In the genomic region with DNA sequence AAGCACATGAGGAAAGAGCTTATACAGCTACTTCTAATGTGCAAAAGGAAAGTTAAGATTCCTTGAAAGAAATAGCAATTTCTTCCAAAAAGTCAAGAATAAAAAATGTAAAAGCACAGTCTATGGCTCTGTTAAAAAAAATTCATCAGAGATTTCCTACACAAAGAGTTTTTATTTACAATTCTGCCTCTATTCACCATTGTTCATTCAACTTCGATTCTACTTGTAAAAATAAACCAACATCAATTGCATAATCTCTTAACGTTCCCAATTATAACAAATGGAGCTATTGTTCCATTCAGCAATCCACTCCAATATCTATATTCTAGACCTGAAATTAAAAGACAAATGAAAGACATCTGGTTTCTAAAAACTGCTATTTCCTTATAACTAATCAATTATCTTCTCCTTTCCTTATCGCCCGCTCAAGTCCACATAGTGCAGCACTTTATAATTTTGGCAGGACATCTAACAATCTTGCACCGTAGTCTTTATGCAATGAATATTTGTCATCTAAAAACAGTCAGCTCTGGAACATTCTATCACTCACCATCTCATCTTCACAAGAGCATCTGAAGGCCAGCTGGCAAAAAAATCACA, we compare ENCODE assay signal across 25 cellular contexts. TPM values are rescaled to one million over a fixed set of nuclear protein-coding genes. Genes with fewer than 3 reads are reported as not detected.
"Had no signal": no experiment of that assay in that cellular context is flagged by ENCODE, and none has a peak within 500 bp of the region (broad histone marks: within the 10 kb centered on the region; RNA-seq: fewer than 3 reads in every experiment).

No MANE protein-coding gene starts in this region.

- H2AFZ ChIP-seq: neural progenitor cell had no signal

- H3K4me3 ChIP-seq: esophagus muscularis mucosa, heart right ventricle, lower lobe of right lung, neural progenitor cell, thyroid gland, upper lobe of right lung had no signal

- H3K9ac ChIP-seq: neural progenitor cell had no signal

- DNase-seq: activated CD4-positive, alpha-beta memory T cell treated with anti-CD3 and anti-CD28 coated beads for 36 hours; activated CD4-positive, alpha-beta T cell treated with anti-CD3 and anti-CD28 coated beads for 4 hours; activated CD4-positive, CD25-positive, alpha-beta regulatory T cell; activated effector memory CD4-positive, alpha-beta T cell treated with Interleukin-2 at 50 U/mL for 16 hours; activated naive CD4-positive, alpha-beta T cell treated with anti-CD3 and anti-CD28 coated beads, Interleukin-2, amount 10 ng/mL, durations not matched to agents 7 days and 5 days; activated T-cell treated with anti-CD3 and anti-CD28 coated beads, Interleukin-2, amount 50 U/mL, for 72 hours; aorta; central memory CD4-positive, alpha-beta T cell; effector memory CD8-positive, alpha-beta T cell; heart right ventricle; kidney; lower lobe of right lung; naive thymus-derived CD8-positive, alpha-beta T cell; retina; stimulated activated CD4-positive, alpha-beta T cell treated with anti-CD3 and anti-CD28 coated beads, Interleukin-4, amount 100 ng/mL, for 1 hour; stimulated activated naive CD4-positive, alpha-beta T cell; T1000; thyroid gland; upper lobe of right lung had no signal

- H3K9me3 ChIP-seq: esophagus muscularis mucosa, lower lobe of right lung, thyroid gland, upper lobe of right lung had no signal

- H3K36me3 ChIP-seq: esophagus muscularis mucosa, heart right ventricle, lower lobe of right lung, neural progenitor cell, thyroid gland, upper lobe of right lung had no signal

- H3K27ac ChIP-seq: esophagus muscularis mucosa, heart right ventricle, lower lobe of right lung, neural progenitor cell, thyroid gland, upper lobe of right lung had no signal

- H3K4me2 ChIP-seq: neural progenitor cell had no signal

- H3K4me1 ChIP-seq: esophagus muscularis mucosa, heart right ventricle, lower lobe of right lung, neural progenitor cell, thyroid gland, upper lobe of right lung had no signal

- H3K27me3 ChIP-seq: esophagus muscularis mucosa, neural progenitor cell, thyroid gland, upper lobe of right lung had no signal

RNA-seq across cellular contexts. Expression of gene EIF2S3B, which starts 6.2 kb away (rescaled TPM):
- total RNA-seq: omental fat pad had no signal

RNA-seq across cellular contexts. Expression of gene KLRC1, which starts 58.7 kb away (rescaled TPM):
- total RNA-seq: activated CD4-positive, alpha-beta memory T cell treated with anti-CD3 and anti-CD28 coated beads for 36 hours; dermis microvascular lymphatic vessel endothelial cell; endothelial cell of umbilical vein; left lobe of liver had no signal
- polyA plus RNA-seq: aorta, endothelial cell of umbilical vein had no signal
